Comparison of ENCODE assay signal across 10 cellular contexts in the genomic region with DNA sequence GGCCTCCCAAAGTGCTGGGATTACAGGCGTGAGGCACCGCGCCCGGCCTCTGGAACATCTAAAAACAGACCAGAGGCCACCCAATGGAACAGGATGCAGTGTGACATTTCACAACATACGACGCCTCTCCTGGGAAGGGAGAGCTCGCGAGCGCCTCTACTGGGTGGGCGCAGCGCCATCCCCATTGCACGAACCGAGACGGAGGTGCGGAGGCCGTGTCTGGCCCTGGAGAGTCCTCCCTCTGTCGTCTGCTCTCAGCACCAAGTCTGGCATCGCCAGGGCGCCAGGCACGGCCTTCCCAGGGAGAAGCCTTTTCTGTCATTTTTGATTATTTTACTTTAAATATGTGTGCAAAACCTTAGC. TPM values are rescaled to one million over a fixed set of nuclear protein-coding genes. Genes with fewer than 3 reads are reported as not detected.
DNase-seq lines count a peak whose midpoint lies in the region; ATAC-seq, FAIRE-seq and TF ChIP-seq lines count a peak whose summit lies in the region.
"Had no signal": no experiment of that assay in that cellular context is flagged by ENCODE, and none has a peak within 500 bp of the region (broad histone marks: within the 10 kb centered on the region; RNA-seq: fewer than 3 reads in every experiment).

No MANE protein-coding gene starts in this region.

- DNase-seq in NCI-H1417 (lab: John Stamatoyannopoulos, UW) (peak; percentile 18 to 30 (median 21)), NCI-H1417 treated with DMSO at 0.1 percent for 48 hours (lab: John Stamatoyannopoulos, UW) (no peak), NCI-H748 (lab: John Stamatoyannopoulos, UW; ENCODE audit: unreplicated experiment) (peak; percentile 71), endothelial cell (ENCODE audit: low spot score) (peak; percentile 77), omental fat pad (ENCODE audit: low spot score) (no peak), SHP77 (lab: John Stamatoyannopoulos, UW) (no peak), RCC 7860 (ENCODE audit: low spot score) (no peak), esophagus squamous epithelium (lab: John Stamatoyannopoulos, UW) (no peak)
- DNase-seq: CD4-positive, CD25-positive, alpha-beta regulatory T cell had no signal

- TF ChIP-seq CTCF in endothelial cell (IDR thresholded peaks at IDR 0.05; ENCODE audit: unreplicated experiment) = no peak
- TF ChIP-seq CTCF in omental fat pad (IDR thresholded peaks at IDR 0.05) = no peak
- TF ChIP-seq CTCF in esophagus squamous epithelium (IDR thresholded peaks at IDR 0.05) = no peak

- no peaks in the 10 kb centered on the region for H3K9me3 ChIP-seq in esophagus squamous epithelium

- no peaks in the 10 kb centered on the region for H3K36me3 Mint-ChIP-seq in endothelial cell (ENCODE audit: low read depth, unreplicated experiment)
- H3K36me3 Mint-ChIP-seq: CD4-positive, CD25-positive, alpha-beta regulatory T cell had no signal

- H3K27me3 Mint-ChIP-seq in endothelial cell (ENCODE audit: unreplicated experiment) = peaks cover 15% of the 10 kb centered on the region

- intact Hi-C loops in esophagus squamous epithelium (cut with DNase I) = no loop called here

- peak overlapping the region in 1 of 4 donors; percentile 47 for H3K4me3 ChIP-seq in esophagus squamous epithelium

- H3K4me1 Mint-ChIP-seq in endothelial cell (ENCODE audit: unreplicated experiment) = peaks cover 25% of the 10 kb centered on the region

- peaks cover 21 to 99% (median 44%) of the 10 kb centered on the region in 4 donors for H3K27me3 ChIP-seq in esophagus squamous epithelium

- no peak overlapping the region for H3K27ac ChIP-seq in esophagus squamous epithelium

- H3K27ac Mint-ChIP-seq in endothelial cell (ENCODE audit: unreplicated experiment) = no peak overlapping the region
- H3K27ac Mint-ChIP-seq: CD4-positive, CD25-positive, alpha-beta regulatory T cell had no signal

- no peak for TF ChIP-seq POLR2A in esophagus squamous epithelium (IDR thresholded peaks at IDR 0.05)

- 30% methylated on average over 2 of the region's 20 CpGs; no CpG with 5 or more reads in 1 of the 2 donors for WGBS in esophagus squamous epithelium, 2 donors

- peaks cover 17 to 43% (median 24%) of the 10 kb centered on the region in 3 donors for H3K4me1 ChIP-seq in esophagus squamous epithelium

- H3K36me3 ChIP-seq in esophagus squamous epithelium = no peaks in the 10 kb centered on the region

- no peak for FAIRE-seq in RCC 7860 (lab: Jason Lieb, UNC)

- H3K4me3 Mint-ChIP-seq in endothelial cell (ENCODE audit: unreplicated experiment) = peak overlapping the region; percentile 31

- no peaks in the 10 kb centered on the region for H3K9me3 Mint-ChIP-seq in endothelial cell (ENCODE audit: unreplicated experiment)

- ATAC-seq in omental fat pad (ENCODE audit: low FRiP score) = peak; percentile 37

RNA-seq across cellular contexts. Expression of gene GBX2, which starts 9.4 kb away (rescaled TPM):
- total RNA-seq in endothelial cell (ENCODE audit: unreplicated experiment) (3.5 TPM), omental fat pad (not detected), esophagus squamous epithelium (not detected)
- total RNA-seq: CD4-positive, CD25-positive, alpha-beta regulatory T cell; T-helper 1 cell treated with Interleukin-12 subunit alpha and Interleukin-12 subunit beta and Interleukin-4 antibody, amounts not matched to agents 30 ng/mL and 1 ng/mL, for 36 hours had no signal

Comparison
In these comparisons a context has a peak if more than half of its experiments do, and no peak if none do; other contexts are left out.
1. DNase-seq: peak in NCI-H1417 (3 of 3), NCI-H748 (single experiment) and endothelial cell (single experiment); none in NCI-H1417 treated with DMSO at 0.1 percent for 48 hours (single experiment), omental fat pad (single experiment), SHP77 (0 of 2), RCC 7860 (single experiment) and esophagus squamous epithelium (single experiment).